In the genomic region with DNA sequence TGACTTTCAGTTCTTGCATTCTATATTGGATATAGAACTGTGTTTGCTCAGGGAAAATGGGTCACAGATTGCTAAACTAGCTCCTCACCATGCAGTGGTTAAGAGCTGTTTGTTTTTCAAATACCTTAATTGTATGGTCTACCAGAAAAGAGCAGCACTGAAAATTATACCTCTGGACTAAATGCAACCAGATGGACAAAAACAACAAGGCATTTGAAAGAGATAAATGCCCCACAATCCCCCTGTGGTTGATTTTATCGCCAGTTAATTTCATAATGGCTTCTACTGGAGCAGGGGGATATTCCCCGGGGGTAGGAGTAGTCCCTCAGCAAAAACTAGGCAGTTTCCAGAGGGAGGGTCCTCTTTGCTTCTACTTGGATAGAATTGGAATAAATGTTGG, we compare ENCODE assay signal across 24 cellular contexts.
DNase-seq lines count a peak whose midpoint lies in the region; ATAC-seq and TF ChIP-seq lines count a peak whose summit lies in the region.
"Had no signal": no experiment of that assay in that cellular context is flagged by ENCODE, and none has a peak within 500 bp of the region (broad histone marks: within the 10 kb centered on the region; RNA-seq: fewer than 3 reads in every experiment).

No MANE protein-coding gene starts in this region.

- H2BK5ac ChIP-seq in IMR-90 (ENCODE audit: low read depth, low read length, poor library complexity, severe bottlenecking): peak overlapping the region; percentile 8
- no peak overlapping the region for H2BK5ac ChIP-seq in H9 (ENCODE audit: insufficient read length, low read length)

- H3K79me2 ChIP-seq in H9 (ENCODE audit: insufficient read depth, low read length): no peaks in the 10 kb centered on the region
- no peaks in the 10 kb centered on the region for H3K79me2 ChIP-seq in smooth muscle cell (ENCODE audit: low read depth)

- DNase-seq in AG10803 (ENCODE audit: low read depth): peak; percentile 13
- DNase-seq in IMR-90: peak; percentile 47
- peak; percentile 96 for DNase-seq in NCI-H69 (lab: John Stamatoyannopoulos, UW)
- no peak for DNase-seq in H9
- DNase-seq in RPMI8226: no peak
- DNase-seq in smooth muscle cell (lab: John Stamatoyannopoulos, UW; ENCODE audit: unreplicated experiment): no peak
- DNase-seq in mucosa of gallbladder (ENCODE audit: low spot score): no peak
- DNase-seq: activated naive CD4-positive, alpha-beta T cell treated with anti-CD3 and anti-CD28 coated beads, Interleukin-2, amount 50 U/mL, for 16 hours; activated T-cell treated with anti-CD3 and anti-CD28 coated beads, Interleukin-2, amount 50 U/mL, for 72 hours; body of pancreas; DMS53; head of caudate nucleus; left ventricle myocardium superior; MV-4-11; NCI-H446; nephron progenitor cell; stimulated activated CD4-positive, alpha-beta T cell treated with anti-CD3 and anti-CD28 coated beads, Interleukin-2, amount 100 ng/mL, for 24 hours; stimulated activated naive CD4-positive, alpha-beta T cell treated with Interleukin-2 at 50 U/mL for 16 hours; SW 1271 had no signal

- no peak overlapping the region for H2AK5ac ChIP-seq in IMR-90 (ENCODE audit: low read depth, low read length)
- H2AK5ac ChIP-seq in H9 (ENCODE audit: insufficient read length, low read length): no peak overlapping the region

- POLR2A ChIA-PET in IMR-90 (lab: Charles Lee; ENCODE audit: unreplicated experiment): no interaction called here

- no peaks in the 10 kb centered on the region; the same call in 1 of the 2 replicates for H3K9me1 ChIP-seq in IMR-90 (ENCODE audit: insufficient read depth, low read length)

- no peak overlapping the region for H4K8ac ChIP-seq in IMR-90 (ENCODE audit: low read depth in 2 of 2, low read length in 2 of 2)
- H4K8ac ChIP-seq in H9 (replicated peaks; ENCODE audit: insufficient read length, low read depth, low read length): no peak overlapping the region

- no peak overlapping the region for H3T11ph ChIP-seq in H9 (ENCODE audit: low read length)

- H3K79me1 ChIP-seq in IMR-90 (ENCODE audit: low read depth in 1 of 2, low read length in 2 of 2): no peaks in the 10 kb centered on the region
- no peaks in the 10 kb centered on the region for H3K79me1 ChIP-seq in H9 (ENCODE audit: insufficient read depth, low read depth, low read length, poor library complexity, severe bottlenecking)

- H2BK15ac ChIP-seq in IMR-90 (ENCODE audit: low read depth, low read length) (no peak overlapping the region), H9 (ENCODE audit: low read depth, low read length) (no peak overlapping the region)

- H3K9me3 ChIP-seq in IMR-90 (ENCODE audit: control insufficient read depth, insufficient read depth, low read length) (no peaks in the 10 kb centered on the region), H9 (ENCODE audit: control insufficient read depth, low read depth, low read length) (no peaks in the 10 kb centered on the region), smooth muscle cell (replicated peaks; ENCODE audit: low read depth) (no peaks in the 10 kb centered on the region)
- H3K9me3 ChIP-seq: body of pancreas had no signal

- H3K56ac ChIP-seq in IMR-90 (ENCODE audit: extremely low read depth, insufficient read depth, low read length) (no peak overlapping the region), H9 (ENCODE audit: insufficient read length, low read depth, low read length) (no peak overlapping the region)

- peak; percentile 83 for ATAC-seq in IMR-90 (ENCODE audit: low read depth)
- ATAC-seq: activated T-cell treated with anti-CD3 and anti-CD28 coated beads, Interleukin-2, amount 50 U/mL, for 72 hours; body of pancreas; left ventricle myocardium superior; sciatic nerve had no signal

- H2BK20ac ChIP-seq in IMR-90 (ENCODE audit: low read depth, low read length) (no peak overlapping the region; the same call in 1 of the 2 replicates), H9 (ENCODE audit: low read depth, low read length, poor library complexity, severe bottlenecking) (no peak overlapping the region)

- dilution Hi-C loops in IMR-90 (cut with HindIII; ENCODE audit: low sequenced_read_pairs, unreplicated experiment): no loop called here

- H3K18ac ChIP-seq in IMR-90 (ENCODE audit: low read depth, low read length): peak overlapping the region; percentile 79
- no peak overlapping the region for H3K18ac ChIP-seq in H9 (ENCODE audit: insufficient read length, low read depth, low read length)

- H3K4ac ChIP-seq in IMR-90 (ENCODE audit: low read depth, low read length) (no peak overlapping the region), H9 (ENCODE audit: low read depth, low read length) (no peak overlapping the region)

- peaks cover 7% of the 10 kb centered on the region; the same call in 1 of the 2 replicates for H3K4me1 ChIP-seq in IMR-90 (ENCODE audit: control insufficient read depth, insufficient read depth, low read length)
- no peaks in the 10 kb centered on the region for H3K4me1 ChIP-seq in H9 (ENCODE audit: insufficient read depth, low read length)
- H3K4me1 ChIP-seq in smooth muscle cell (ENCODE audit: low read depth): no peaks in the 10 kb centered on the region
- H3K4me1 ChIP-seq: body of pancreas had no signal

- no peak overlapping the region for H2AK9ac ChIP-seq in IMR-90 (replicated peaks; ENCODE audit: low read depth, low read length, poor library complexity)

- H3K23ac ChIP-seq in IMR-90 (ENCODE audit: low read depth, low read length) (no peak overlapping the region; the same call in 1 of the 2 replicates), H9 (ENCODE audit: insufficient read length, low read depth, low read length) (no peak overlapping the region)

- H3K23me2 ChIP-seq in H9 (ENCODE audit: insufficient read length, low read depth, low read length, poor library complexity, severe bottlenecking): no peaks in the 10 kb centered on the region

- H3F3A ChIP-seq in smooth muscle cell (ENCODE audit: low read depth): no peaks in the 10 kb centered on the region

- BruUV-seq in IMR-90 (replicated peaks; lab: Mats Ljungman, UMichigan): no TSS peak

- H2BK12ac ChIP-seq in H9 (ENCODE audit: insufficient read length, low read depth, low read length): no peak overlapping the region

- H3K4me2 ChIP-seq in IMR-90 (ENCODE audit: low read depth, low read length) (no peak overlapping the region), H9 (ENCODE audit: insufficient read depth, insufficient read length, low read length) (no peak overlapping the region), smooth muscle cell (no peak overlapping the region)
- H3K4me2 ChIP-seq: KMS-11 had no signal

- H4K20me1 ChIP-seq in IMR-90 (ENCODE audit: insufficient read depth, low read length) (no peaks in the 10 kb centered on the region), H9 (ENCODE audit: control insufficient read depth, insufficient read depth, insufficient read length) (no peaks in the 10 kb centered on the region), smooth muscle cell (ENCODE audit: low read depth) (no peaks in the 10 kb centered on the region)

- WGBS in IMR-90 (ENCODE audit: extremely low coverage in 2 of 2, insufficient read length in 1 of 2), 2 experiments: 90% methylated on average over 2 of the region's 2 CpGs; no CpG with 5 or more reads in 1 of the 2 experiments
- no CpG with 5 or more reads among the region's 2 CpGs for WGBS in H9 (ENCODE audit: extremely low coverage, insufficient read length, low lambda C conversion rate)
- WGBS in smooth muscle cell (ENCODE audit: low lambda C conversion rate): 50% methylated on average over 2 of the region's 2 CpGs

- TF ChIP-seq POLR2A in IMR-90 (IDR thresholded peaks at IDR 0.05; ENCODE audit: low read depth, low read length): no peak

- TF ChIP-seq RAD21 in IMR-90 (IDR thresholded peaks at IDR 0.05; ENCODE audit: low read length): no peak

- no peak overlapping the region for H3K4me3 Mint-ChIP-seq in brain
- no peak overlapping the region for H3K4me3 Mint-ChIP-seq in H9
- H3K4me3 Mint-ChIP-seq: activated T-cell treated with anti-CD3 and anti-CD28 coated beads, Interleukin-2, amount 50 U/mL, for 72 hours; CD14-positive monocyte; nephron progenitor cell had no signal

- H3K27ac Mint-ChIP-seq in brain: peak overlapping the region in 3 of 5 experiments; percentile 16 to 73 (median 61)
- H3K27ac Mint-ChIP-seq in H9: no peak overlapping the region
- H3K27ac Mint-ChIP-seq: activated T-cell treated with anti-CD3 and anti-CD28 coated beads, Interleukin-2, amount 50 U/mL, for 72 hours; CD14-positive monocyte; nephron progenitor cell had no signal

- H3K27ac ChIP-seq in IMR-90 (ENCODE audit: insufficient read depth, low read length) (no peak overlapping the region; the same call in 1 of the 2 replicates), H9 (ENCODE audit: insufficient read length, low read depth, low read length) (no peak overlapping the region), smooth muscle cell (ENCODE audit: low read depth) (no peak overlapping the region)
- H3K27ac ChIP-seq: body of pancreas, coronary artery, KMS-11 had no signal

- peaks cover under 1% of the 10 kb centered on the region for H3K27me3 Mint-ChIP-seq in brain
- H3K27me3 Mint-ChIP-seq in H9 (ENCODE audit: low read depth): peaks cover 15% of the 10 kb centered on the region

- H3K27me3 ChIP-seq in IMR-90 (ENCODE audit: control insufficient read depth, insufficient read depth, low read length) (no peaks in the 10 kb centered on the region; the same call in 1 of the 2 replicates), H9 (ENCODE audit: insufficient read depth, low read length) (no peaks in the 10 kb centered on the region), smooth muscle cell (ENCODE audit: low read depth) (no peaks in the 10 kb centered on the region)
- H3K27me3 ChIP-seq: body of pancreas had no signal

- H3K14ac ChIP-seq in IMR-90 (replicated peaks; ENCODE audit: low read depth, low read length) (no peak overlapping the region), H9 (ENCODE audit: insufficient read depth, low read length) (no peak overlapping the region)

- H3K4me3 ChIP-seq in AG10803 (ENCODE audit: low read length): no peak overlapping the region
- H3K4me3 ChIP-seq in IMR-90 (ENCODE audit: insufficient read depth, low read depth, low read length): no peak overlapping the region
- no peak overlapping the region for H3K4me3 ChIP-seq in smooth muscle cell
- H3K4me3 ChIP-seq: body of pancreas, coronary artery had no signal

- H4K5ac ChIP-seq in IMR-90 (ENCODE audit: low read depth, low read length) (peak overlapping the region; percentile 22; the same call in 1 of the 2 replicates), H9 (ENCODE audit: insufficient read length, low read depth, low read length) (no peak overlapping the region)

- in situ Hi-C loops in IMR-90 (cut with MboI; ENCODE audit: low sequenced_read_pairs): no loop called here

- intact Hi-C loops in IMR-90 (cut with micrococcal nuclease): no loop called here

- H3K9me3 Mint-ChIP-seq in brain: peaks cover 0 to 7% (median 3%) of the 10 kb centered on the region in 5 experiments
- no peaks in the 10 kb centered on the region for H3K9me3 Mint-ChIP-seq in H9
- H3K9me3 Mint-ChIP-seq: activated T-cell treated with anti-CD3 and anti-CD28 coated beads, Interleukin-2, amount 50 U/mL, for 72 hours had no signal

- TF ChIP-seq CTCF in AG10803 (conservative IDR thresholded peaks at IDR 0.05; ENCODE audit: low read length) (no peak), IMR-90 (conservative IDR thresholded peaks at IDR 0.05; ENCODE audit: low read depth, low read length) (no peak), brain (conservative IDR thresholded peaks at IDR 0.05) (no peak), H9 (conservative IDR thresholded peaks at IDR 0.05) (no peak), smooth muscle cell (IDR thresholded peaks at IDR 0.05; ENCODE audit: borderline replicate concordance, insufficient read depth, poor library complexity, severe bottlenecking) (no peak)

- no peak overlapping the region for H3K9ac ChIP-seq in IMR-90 (ENCODE audit: low read depth, low read length)
- H3K9ac ChIP-seq in H9 (ENCODE audit: extremely low read depth, insufficient read length, low read length): no peak overlapping the region
- no peak overlapping the region for H3K9ac ChIP-seq in smooth muscle cell (ENCODE audit: low read depth)
- H3K9ac ChIP-seq: KMS-11 had no signal

- CTCF ChIA-PET in IMR-90 (lab: Yijun Ruan, JAX): no interaction called here

- H2BK120ac ChIP-seq in IMR-90 (ENCODE audit: low read depth, low read length) (no peak overlapping the region), H9 (ENCODE audit: low read depth, low read length, poor library complexity, severe bottlenecking) (no peak overlapping the region)

- H3K36me3 ChIP-seq in IMR-90 (ENCODE audit: control insufficient read depth, insufficient read depth, low read length) (no peaks in the 10 kb centered on the region), smooth muscle cell (ENCODE audit: low read depth) (no peaks in the 10 kb centered on the region)

- no peaks in the 10 kb centered on the region for H3K36me3 Mint-ChIP-seq in brain
- no peaks in the 10 kb centered on the region for H3K36me3 Mint-ChIP-seq in H9 (ENCODE audit: insufficient read depth in 1 of 3, low read depth in 3 of 3)
- H3K36me3 Mint-ChIP-seq: CD14-positive monocyte had no signal

- peaks cover 6% of the 10 kb centered on the region for H3K4me1 Mint-ChIP-seq in brain
- no peaks in the 10 kb centered on the region for H3K4me1 Mint-ChIP-seq in H9
- H3K4me1 Mint-ChIP-seq: CD14-positive monocyte had no signal

- H2AFZ ChIP-seq in IMR-90 (replicated peaks; ENCODE audit: low read length, poor library complexity) (no peak overlapping the region), H9 (ENCODE audit: low read length) (no peak overlapping the region), smooth muscle cell (ENCODE audit: low read depth) (no peak overlapping the region)

- H4K91ac ChIP-seq in IMR-90 (ENCODE audit: insufficient read depth, low read depth, low read length) (no peak overlapping the region), H9 (ENCODE audit: insufficient read length, low read depth, low read length) (no peak overlapping the region)

Comparison
In these comparisons a context has a peak if more than half of its experiments do, and no peak if none do; other contexts are left out.
1. DNase-seq: peak in AG10803 (single experiment), IMR-90 (single experiment) and NCI-H69 (single experiment); none in H9 (single experiment), RPMI8226 (single experiment), smooth muscle cell (single experiment) and mucosa of gallbladder (single experiment).
2. H3K27ac Mint-ChIP-seq: peak in brain (3 of 5); none in H9 (0 of 3).